1 cellular context compared by ENCODE assay signal in genomic region chr13:85935868-85936467, GRCh38.
TF ChIP-seq lines count a peak whose summit lies in the region.

No MANE protein-coding gene starts in this region.

TF ChIP-seq in GM23338, 12 proteins besides CTCF, POLR2A, EP300 and RAD21 (continued from another document):
- no peak for TF ChIP-seq ZNF462 (CRISPR knock-in tag; IDR thresholded peaks at IDR 0.05)
- TF ChIP-seq ETS1 (IDR thresholded peaks at IDR 0.05), result no peak
- no peak for TF ChIP-seq NANOG (IDR thresholded peaks at IDR 0.05; ENCODE audit: borderline replicate concordance)
- TF ChIP-seq EZH2phosphoT487 (IDR thresholded peaks at IDR 0.05; ENCODE audit: unreplicated experiment), result no peak
- no peak for TF ChIP-seq EZH2 (IDR thresholded peaks at IDR 0.05; ENCODE audit: low read depth, unreplicated experiment)
